1 cellular context compared by ENCODE assay signal in the genomic region with DNA sequence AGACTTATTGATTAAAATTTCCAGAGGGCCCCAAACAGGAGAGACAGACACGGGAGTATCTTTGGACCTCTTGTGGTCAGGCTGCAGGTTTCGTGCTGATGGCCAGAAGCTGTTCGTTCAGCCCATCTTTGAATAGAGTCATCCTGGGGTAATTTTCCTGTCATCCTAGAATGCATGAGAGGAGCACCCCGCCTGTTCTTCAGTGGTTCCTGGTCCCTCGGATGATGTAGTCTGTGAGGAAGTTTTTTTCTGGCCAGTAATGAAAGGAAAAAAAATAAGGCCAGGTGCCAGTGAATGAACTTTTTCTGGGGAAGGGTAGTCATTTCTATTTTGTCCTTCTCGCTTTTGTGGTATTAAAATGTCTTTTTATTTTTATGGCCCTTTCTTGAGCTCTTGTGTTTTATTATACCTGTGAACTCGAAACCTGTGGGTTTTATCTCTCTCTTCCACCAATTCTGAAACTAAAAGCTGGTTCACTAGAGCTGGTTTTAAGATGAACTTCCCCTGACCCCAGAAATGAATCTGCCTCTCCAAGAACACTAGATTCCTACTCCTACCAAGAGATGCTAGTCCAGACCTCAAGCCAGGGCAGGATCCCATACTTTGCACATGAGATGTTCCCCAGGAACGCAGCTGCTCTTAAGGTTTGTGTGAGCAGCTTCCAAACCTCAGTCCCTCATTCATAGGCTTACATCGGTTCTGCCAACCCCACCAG.
TF ChIP-seq lines count a peak whose summit lies in the region.

No MANE protein-coding gene starts in this region.

TF ChIP-seq in SK-N-SH treated with all-trans-retinoic acid at 6 μM for 48 hours, 23 proteins besides CTCF, POLR2A, EP300 and RAD21 (continued from another document):
- no peak for TF ChIP-seq PPARA (CRISPR knock-in tag; IDR thresholded peaks at IDR 0.05; ENCODE audit: borderline replicate concordance)
